ENCODE assay signal across 8 cellular contexts in the genomic region with DNA sequence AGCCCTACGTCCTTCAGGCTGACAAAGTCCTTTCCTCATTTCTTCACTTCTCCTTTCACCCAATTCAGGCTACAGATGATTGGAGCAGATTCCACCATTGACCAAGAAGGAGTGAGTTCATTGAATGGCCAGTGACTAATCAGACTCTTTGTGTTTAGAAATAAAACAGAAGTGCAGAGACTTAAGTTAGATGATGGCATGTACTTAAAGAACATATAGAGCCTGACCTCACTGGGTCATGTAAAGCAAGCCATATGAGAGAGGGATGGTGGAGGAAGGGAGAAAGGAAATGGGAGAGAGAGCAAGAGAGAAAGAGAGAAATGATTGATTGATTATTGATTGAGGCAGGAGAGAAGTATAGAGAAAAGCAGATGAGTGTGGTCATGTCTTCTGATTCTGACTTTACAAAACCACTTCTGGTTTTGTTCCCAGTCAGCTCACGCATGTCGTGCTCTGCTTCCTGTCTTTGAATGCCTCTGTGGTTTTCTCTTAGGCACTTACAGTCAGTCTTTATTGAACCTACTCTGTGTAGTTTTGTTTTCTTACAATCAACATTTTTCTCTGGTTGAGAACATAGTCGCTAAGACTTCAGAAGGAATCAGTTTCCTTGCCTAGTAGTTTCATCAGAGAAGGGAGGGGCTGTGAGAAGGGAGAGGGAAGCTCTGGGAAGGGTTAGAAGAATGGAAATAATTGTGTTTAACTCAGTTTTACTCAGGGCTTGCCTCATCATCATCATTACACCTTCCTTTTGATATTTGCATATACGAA.
DNase-seq lines count a peak whose midpoint lies in the region; ATAC-seq and TF ChIP-seq lines count a peak whose summit lies in the region.

No MANE protein-coding gene starts in this region.

- no peak overlapping the region for H2BK12ac ChIP-seq in neuronal stem cell (ENCODE audit: low read length)

- no peak overlapping the region for H3K4ac ChIP-seq in neuronal stem cell (ENCODE audit: low read length)

- H3K79me1 ChIP-seq in neuronal stem cell (ENCODE audit: low read depth, low read length): no peaks in the 10 kb centered on the region

- no peak overlapping the region for H2BK120ac ChIP-seq in neuronal stem cell (ENCODE audit: low read depth, low read length)

- H3K23ac ChIP-seq in neuronal stem cell (ENCODE audit: low read depth, low read length, poor library complexity): no peak overlapping the region

- H2AK5ac ChIP-seq in neuronal stem cell (ENCODE audit: low read depth, low read length): no peak overlapping the region

- H3K4me3 ChIP-seq in SK-N-MC (peak overlapping the region; percentile 27), brain microvascular endothelial cell (ENCODE audit: low read depth, low read length) (no peak overlapping the region), mucosa of descending colon (no peak overlapping the region), aorta (ENCODE audit: low read length in 2 of 2) (no peak overlapping the region), neuronal stem cell (ENCODE audit: low read length in 2 of 2) (no peak overlapping the region)

- H3K4me1 ChIP-seq in mucosa of descending colon (ENCODE audit: low read depth): no peaks in the 10 kb centered on the region
- H3K4me1 ChIP-seq in aorta (ENCODE audit: control insufficient read depth in 1 of 2, insufficient read depth in 2 of 2, low read length in 2 of 2): peaks cover 0 to 1% of the 10 kb centered on the region in 2 donors
- peaks cover 8 to 10% of the 10 kb centered on the region in 2 donors for H3K4me1 ChIP-seq in neuronal stem cell (ENCODE audit: control insufficient read depth in 2 of 2, insufficient read depth in 1 of 2, low read depth in 1 of 2, low read length in 2 of 2)

- H3K9me3 ChIP-seq in SK-N-MC (ENCODE audit: low read depth, low read length) (no peaks in the 10 kb centered on the region), mucosa of descending colon (no peaks in the 10 kb centered on the region), aorta (ENCODE audit: control insufficient read depth, low read length) (no peaks in the 10 kb centered on the region), neuronal stem cell (replicated peaks in 1 of 2; ENCODE audit: control insufficient read depth in 2 of 2, insufficient read depth in 1 of 2, low read depth in 1 of 2, low read length in 2 of 2) (no peaks in the 10 kb centered on the region)

- H3K4me2 ChIP-seq in neuronal stem cell (ENCODE audit: insufficient read depth, low read length, poor library complexity, severe bottlenecking): no peak overlapping the region

- peak overlapping the region; percentile 48 for H3K9ac ChIP-seq in SK-N-MC (ENCODE audit: insufficient read length)
- no peak overlapping the region for H3K9ac ChIP-seq in neuronal stem cell (ENCODE audit: low read depth, low read length, poor library complexity)

- H2BK5ac ChIP-seq in neuronal stem cell (ENCODE audit: low read length): no peak overlapping the region

- DNase-seq in SK-N-MC (ENCODE audit: low read depth, low spot score): peak; percentile 67
- peak; percentile 64 for DNase-seq in brain microvascular endothelial cell
- peak in 1 of 3 donors; percentile 32 for DNase-seq in mucosa of descending colon
- DNase-seq in aorta: peak in 1 of 2 donors; percentile 56
- DNase-seq in neuronal stem cell (ENCODE audit: low spot score): no peak
- DNase-seq in SK-N-DZ (ENCODE audit: low spot score): no peak

- in situ Hi-C loops in brain microvascular endothelial cell (cut with HindIII; ENCODE audit: low pct_ligation_motif_present, low sequenced_read_pairs): no loop called here

- no peak overlapping the region for H3K14ac ChIP-seq in neuronal stem cell (ENCODE audit: low read length)

- H3K27me3 ChIP-seq in brain microvascular endothelial cell (replicated peaks) (no peaks in the 10 kb centered on the region), aorta (ENCODE audit: control insufficient read depth in 1 of 2, insufficient read depth in 2 of 2, low read length in 1 of 2) (no peaks in the 10 kb centered on the region), neuronal stem cell (ENCODE audit: control insufficient read depth in 3 of 3, insufficient read depth in 3 of 3, low read depth in 1 of 3, low read length in 3 of 3) (no peaks in the 10 kb centered on the region)

- peak; percentile 98 for ATAC-seq in GM18517 (IDR thresholded peaks at IDR 0.05; ENCODE audit: unreplicated experiment)
- peak; percentile 99 for ATAC-seq in HG02884 (IDR thresholded peaks at IDR 0.05; ENCODE audit: unreplicated experiment)
- peak; percentile 86 for ATAC-seq in mucosa of descending colon
- peak; percentile 21 for ATAC-seq in aorta (ENCODE audit: low FRiP score)

- no peak overlapping the region for H2AFZ ChIP-seq in neuronal stem cell (ENCODE audit: low read length)

- H3K36me3 ChIP-seq in SK-N-MC (ENCODE audit: insufficient read depth, low read length) (no peaks in the 10 kb centered on the region), brain microvascular endothelial cell (replicated peaks) (no peaks in the 10 kb centered on the region), mucosa of descending colon (ENCODE audit: low read depth) (no peaks in the 10 kb centered on the region), aorta (ENCODE audit: control insufficient read depth in 1 of 2, insufficient read depth in 2 of 2, low read length in 1 of 2) (no peaks in the 10 kb centered on the region), neuronal stem cell (replicated peaks in 1 of 2; ENCODE audit: control insufficient read depth in 2 of 2, insufficient read depth in 2 of 2, low read length in 2 of 2) (no peaks in the 10 kb centered on the region)

- intact Hi-C loops in mucosa of descending colon (cut with DNase I, micrococcal nuclease) (no loop called here), aorta (cut with DNase I) (no loop called here)

- TF ChIP-seq CTCF in brain microvascular endothelial cell (IDR thresholded peaks at IDR 0.05; ENCODE audit: low read depth, low read length, missing control alignments) (no peak), mucosa of descending colon (IDR thresholded peaks at IDR 0.05) (no peak)

- peak overlapping the region; percentile 92 for H3K27ac ChIP-seq in SK-N-MC
- peak overlapping the region; percentile 78 for H3K27ac ChIP-seq in brain microvascular endothelial cell
- H3K27ac ChIP-seq in aorta (ENCODE audit: low read depth in 1 of 2, low read length in 2 of 2): no peak overlapping the region
- no peak overlapping the region for H3K27ac ChIP-seq in neuronal stem cell (replicated peaks; ENCODE audit: low read length)

- no peak overlapping the region for H2BK15ac ChIP-seq in neuronal stem cell (ENCODE audit: low read length)

- H4K8ac ChIP-seq in neuronal stem cell (ENCODE audit: low read depth, low read length): no peak overlapping the region

- no peak overlapping the region for H3K18ac ChIP-seq in neuronal stem cell (ENCODE audit: low read length)

- H4K91ac ChIP-seq in neuronal stem cell (ENCODE audit: low read depth, low read length, poor library complexity): no peak overlapping the region

- 91 to 92% methylated on average over 5 of the region's 5 CpGs for WGBS in aorta, 2 donors
- WGBS in neuronal stem cell (ENCODE audit: extremely low coverage in 2 of 2, insufficient read length in 2 of 2, insufficient replicate concordance in 1 of 2), 2 donors: no CpG with 5 or more reads among the region's 5 CpGs

Comparison
In these comparisons a context has a peak if more than half of its experiments do, and no peak if none do; other contexts are left out.
1. ATAC-seq: peak in every context shown above with its lines; median percentile 99 in HG02884; 98 in GM18517; 86 in mucosa of descending colon; 21 in aorta.
2. DNase-seq: peak in SK-N-MC (single experiment) and brain microvascular endothelial cell (single experiment); none in neuronal stem cell (single experiment) and SK-N-DZ (single experiment).
3. H3K27ac ChIP-seq: peak in SK-N-MC (single experiment) and brain microvascular endothelial cell (single experiment); none in aorta (0 of 2) and neuronal stem cell (single experiment).